In the genomic region with DNA sequence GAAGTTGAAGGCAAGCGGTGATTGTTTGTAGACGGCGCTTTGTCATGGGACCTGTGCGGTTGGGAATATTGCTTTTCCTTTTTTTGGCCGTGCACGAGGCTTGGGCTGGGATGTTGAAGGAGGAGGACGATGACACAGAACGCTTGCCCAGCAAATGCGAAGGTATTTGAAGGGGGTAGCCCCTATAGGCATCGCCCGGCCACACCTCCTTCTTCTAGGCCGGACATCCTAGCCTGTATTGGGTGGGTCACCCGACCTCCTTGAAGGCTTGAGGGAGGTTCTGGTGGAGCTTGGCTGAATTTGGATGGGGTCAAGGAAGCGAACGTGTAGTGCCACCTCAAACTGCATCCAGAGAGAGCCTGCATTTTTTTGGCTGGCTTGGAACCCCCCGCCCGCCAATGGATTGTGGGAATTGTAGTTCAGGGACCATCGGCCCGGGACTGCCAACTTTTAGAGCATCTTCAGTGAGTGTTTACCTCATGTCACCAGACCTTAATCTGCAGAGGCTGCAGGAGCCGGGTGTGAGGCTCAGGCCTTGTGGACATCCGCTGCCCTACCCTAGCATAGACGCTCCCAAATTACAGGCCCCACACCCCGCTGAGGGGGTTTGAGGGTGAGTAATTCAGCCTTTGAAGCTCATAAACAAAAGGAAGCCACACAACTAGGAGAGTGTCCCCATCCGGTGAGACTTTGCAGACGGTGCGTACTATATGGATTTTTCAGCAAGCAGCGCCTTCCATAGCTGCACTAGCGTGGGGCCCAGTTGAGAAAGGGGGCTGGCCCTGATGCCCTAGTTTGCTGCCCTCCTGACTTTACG, we compare ENCODE assay signal across 8 cellular contexts. TPM values are rescaled to one million over a fixed set of nuclear protein-coding genes. Genes with fewer than 3 reads are reported as not detected.
DNase-seq lines count a peak whose midpoint lies in the region; ATAC-seq lines count a peak whose summit lies in the region.

No MANE protein-coding gene starts in this region.

- no peaks in the 10 kb centered on the region for H3K9me3 Mint-ChIP-seq in activated CD8-positive, alpha-beta T cell treated with anti-CD3 and anti-CD28 coated beads, Interleukin-2, amount 10 ng/mL, durations not matched to agents 7 days and 5 days (ENCODE audit: insufficient read depth)

- peaks cover 43% of the 10 kb centered on the region for H3K36me3 Mint-ChIP-seq in activated CD8-positive, alpha-beta T cell treated with anti-CD3 and anti-CD28 coated beads, Interleukin-2, amount 10 ng/mL, durations not matched to agents 7 days and 5 days (ENCODE audit: low read depth)

- peak; percentile 44 for ATAC-seq in HG02763 (IDR thresholded peaks at IDR 0.05; ENCODE audit: unreplicated experiment)
- peak; percentile 76 for ATAC-seq in activated CD8-positive, alpha-beta T cell treated with anti-CD3 and anti-CD28 coated beads, Interleukin-2, amount 10 ng/mL, durations not matched to agents 7 days and 5 days

- H3K27me3 Mint-ChIP-seq in activated CD8-positive, alpha-beta T cell treated with anti-CD3 and anti-CD28 coated beads, Interleukin-2, amount 10 ng/mL, durations not matched to agents 7 days and 5 days (ENCODE audit: low read depth), result no peaks in the 10 kb centered on the region

- H3K4me3 Mint-ChIP-seq in activated CD8-positive, alpha-beta T cell treated with anti-CD3 and anti-CD28 coated beads, Interleukin-2, amount 10 ng/mL, durations not matched to agents 7 days and 5 days, result peak overlapping the region; percentile 93

- DNase-seq in activated CD8-positive, alpha-beta memory T cell treated with anti-CD3 and anti-CD28 coated beads for 48 hours (ENCODE audit: low read depth in 2 of 3, low spot score in 2 of 3), result peak; percentile 40 to 43 (median 42)
- no peak for DNase-seq in activated CD8-positive, alpha-beta memory T cell treated with anti-CD3 and anti-CD28 coated beads, Interleukin-2, amount 50 U/mL, for 48 hours
- DNase-seq in NCI-H345 (lab: John Stamatoyannopoulos, UW) (peak; percentile 60), epidermal melanocyte (ENCODE audit: insufficient read length, low spot score) (peak; percentile 70), middle frontal gyrus (ENCODE audit: extremely low spot score, low spot score) (peak; percentile 54)
- DNase-seq in activated CD8-positive, alpha-beta T cell treated with anti-CD3 and anti-CD28 coated beads, Interleukin-2, amount 10 ng/mL, durations not matched to agents 7 days and 5 days, result peak; percentile 81
- peak; percentile 79 for DNase-seq in stimulated activated CD8-positive, alpha-beta memory T cell treated with anti-CD3 and anti-CD28 coated beads, Interleukin-4, amount 100 ng/mL, for 48 hours

- H3K27ac Mint-ChIP-seq in activated CD8-positive, alpha-beta T cell treated with anti-CD3 and anti-CD28 coated beads, Interleukin-2, amount 10 ng/mL, durations not matched to agents 7 days and 5 days, result peak overlapping the region; percentile 95

- H3K4me1 Mint-ChIP-seq in activated CD8-positive, alpha-beta T cell treated with anti-CD3 and anti-CD28 coated beads, Interleukin-2, amount 10 ng/mL, durations not matched to agents 7 days and 5 days (ENCODE audit: low read depth), result peaks cover 29% of the 10 kb centered on the region

- POLR2A ChIA-PET in activated CD8-positive, alpha-beta T cell treated with anti-CD3 and anti-CD28 coated beads, Interleukin-2, amount 10 ng/mL, durations not matched to agents 7 days and 5 days (lab: Charles Lee), result interaction anchor here (1.0 to 3.1 kb wide), 5 partner anchors 9 to 309 kb away, joined by 4 to 34 read pairs (median 5); partner anchors contain the start of genes AP4M1, MCM7, PVRIG and ZCWPW1

- CTCF ChIA-PET in activated CD8-positive, alpha-beta T cell treated with anti-CD3 and anti-CD28 coated beads, Interleukin-2, amount 10 ng/mL, durations not matched to agents 7 days and 5 days (lab: Charles Lee), result interaction anchor here (0.7 to 2.0 kb wide), 8 partner anchors 9 to 288 kb away, joined by 3 to 11 read pairs (median 4); partner anchors contain the start of genes AP4M1 and MCM7

RNA-seq across cellular contexts. Expression of gene CNPY4, which starts 0.5 kb away (rescaled TPM):
- total RNA-seq in activated CD8-positive, alpha-beta T cell treated with anti-CD3 and anti-CD28 coated beads, Interleukin-2, amount 10 ng/mL, durations not matched to agents 7 days and 5 days, result 10 to 100 TPM; 32.4 to 35.5 TPM

RNA-seq across cellular contexts. Expression of gene TAF6, which starts 0.8 kb away (rescaled TPM):
- 10 to 100 TPM; 74.6 to 81.0 TPM for total RNA-seq in activated CD8-positive, alpha-beta T cell treated with anti-CD3 and anti-CD28 coated beads, Interleukin-2, amount 10 ng/mL, durations not matched to agents 7 days and 5 days

RNA-seq across cellular contexts. Expression of gene MBLAC1, which starts 6.9 kb away (rescaled TPM):
- 1 to 10 TPM; 4.3 to 5.7 TPM for total RNA-seq in activated CD8-positive, alpha-beta T cell treated with anti-CD3 and anti-CD28 coated beads, Interleukin-2, amount 10 ng/mL, durations not matched to agents 7 days and 5 days

RNA-seq across cellular contexts. Expression of gene AP4M1, which starts 18.5 kb away (rescaled TPM):
- 10 to 100 TPM; 10.8 to 13.0 TPM for total RNA-seq in activated CD8-positive, alpha-beta T cell treated with anti-CD3 and anti-CD28 coated beads, Interleukin-2, amount 10 ng/mL, durations not matched to agents 7 days and 5 days

RNA-seq across cellular contexts. Expression of gene MCM7, which starts 18.7 kb away (rescaled TPM):
- 100 to 1,000 TPM; 364 to 375 TPM for total RNA-seq in activated CD8-positive, alpha-beta T cell treated with anti-CD3 and anti-CD28 coated beads, Interleukin-2, amount 10 ng/mL, durations not matched to agents 7 days and 5 days
